24 cellular contexts compared by ENCODE assay signal in genomic region chr13:114059428-114059827, GRCh38.
DNase-seq lines count a peak whose midpoint lies in the region; ATAC-seq and TF ChIP-seq lines count a peak whose summit lies in the region.
"Had no signal": no experiment of that assay in that cellular context is flagged by ENCODE, and none has a peak within 500 bp of the region (broad histone marks: within the 10 kb centered on the region; RNA-seq: fewer than 3 reads in every experiment).

No MANE protein-coding gene starts in this region.

- H3K9ac ChIP-seq in mesenchymal stem cell (ENCODE audit: low read length): no peak overlapping the region
- H3K9ac ChIP-seq: parathyroid adenoma had no signal

- H3K9me3 Mint-ChIP-seq in stimulated activated naive CD8-positive, alpha-beta T cell treated with anti-CD3 and anti-CD28 coated beads, Interleukin-15, Interleukin-2, amounts not matched to agents 100 ng/mL and 50 ng/mL, for 24 hours: no peaks in the 10 kb centered on the region
- H3K9me3 Mint-ChIP-seq in stimulated activated naive CD8-positive, alpha-beta T cell treated with anti-CD3 and anti-CD28 coated beads, Interleukin-15, amount 100 ng/mL, for 72 hours: no peaks in the 10 kb centered on the region
- no peaks in the 10 kb centered on the region for H3K9me3 Mint-ChIP-seq in activated naive CD8-positive, alpha-beta T cell (ENCODE audit: low read depth)
- H3K9me3 Mint-ChIP-seq in stimulated activated naive B cell treated with anti-CD40 and anti-IgM and Interleukin-4, amounts not matched to agents 10 μg/mL and 1 μg/mL and 100 μg/mL, for 72 hours: no peaks in the 10 kb centered on the region
- H3K9me3 Mint-ChIP-seq: WTC11 had no signal

- H3K27me3 Mint-ChIP-seq in stimulated activated naive CD8-positive, alpha-beta T cell treated with anti-CD3 and anti-CD28 coated beads, Interleukin-15, Interleukin-2, amounts not matched to agents 100 ng/mL and 50 ng/mL, for 24 hours: no peaks in the 10 kb centered on the region
- no peaks in the 10 kb centered on the region for H3K27me3 Mint-ChIP-seq in stimulated activated naive CD8-positive, alpha-beta T cell treated with anti-CD3 and anti-CD28 coated beads, Interleukin-15, amount 100 ng/mL, for 72 hours
- no peaks in the 10 kb centered on the region for H3K27me3 Mint-ChIP-seq in activated naive CD8-positive, alpha-beta T cell
- H3K27me3 Mint-ChIP-seq in stimulated activated naive B cell treated with anti-CD40 and anti-IgM and Interleukin-4, amounts not matched to agents 10 μg/mL and 1 μg/mL and 100 μg/mL, for 72 hours: no peaks in the 10 kb centered on the region

- H3K36me3 Mint-ChIP-seq in stimulated activated naive CD8-positive, alpha-beta T cell treated with anti-CD3 and anti-CD28 coated beads, Interleukin-15, Interleukin-2, amounts not matched to agents 100 ng/mL and 50 ng/mL, for 24 hours (ENCODE audit: low read depth): peaks cover 15% of the 10 kb centered on the region
- H3K36me3 Mint-ChIP-seq in activated naive CD8-positive, alpha-beta T cell: no peaks in the 10 kb centered on the region
- peaks cover 15 to 30% of the 10 kb centered on the region in 2 donors for H3K36me3 Mint-ChIP-seq in stimulated activated naive B cell treated with anti-CD40 and anti-IgM and Interleukin-4, amounts not matched to agents 10 μg/mL and 1 μg/mL and 100 μg/mL, for 72 hours
- H3K36me3 Mint-ChIP-seq: WTC11 had no signal

- H4K8ac ChIP-seq in mesenchymal stem cell (ENCODE audit: low read length): no peak overlapping the region

- H3K4me2 ChIP-seq in mesenchymal stem cell (ENCODE audit: low read length, poor library complexity, severe bottlenecking): no peak overlapping the region
- H3K4me2 ChIP-seq: hepatocyte had no signal

- peak overlapping the region in 1 of 2 experiments; percentile 66 for H3K14ac ChIP-seq in mesenchymal stem cell (ENCODE audit: low read length in 2 of 2)

- H3K27me3 ChIP-seq in mesenchymal stem cell (ENCODE audit: control insufficient read depth in 1 of 2, insufficient read depth in 1 of 2, low read length in 2 of 2) (no peaks in the 10 kb centered on the region), vagina (no peaks in the 10 kb centered on the region), testis (no peaks in the 10 kb centered on the region)
- H3K27me3 ChIP-seq: hepatocyte, Peyer's patch, upper lobe of left lung had no signal

- H2BK5ac ChIP-seq in mesenchymal stem cell (ENCODE audit: low read depth, low read length, poor library complexity, severe bottlenecking): no peak overlapping the region

- H2AFZ ChIP-seq in mesenchymal stem cell (ENCODE audit: low read depth, low read length): no peak overlapping the region
- H2AFZ ChIP-seq: hepatocyte, parathyroid adenoma had no signal

- no peaks in the 10 kb centered on the region for H3K9me3 ChIP-seq in mesenchymal stem cell (ENCODE audit: control insufficient read depth, low read length)
- H3K9me3 ChIP-seq in vagina: no peaks in the 10 kb centered on the region
- H3K9me3 ChIP-seq in testis: no peaks in the 10 kb centered on the region
- H3K9me3 ChIP-seq: lower lobe of right lung, Peyer's patch, upper lobe of left lung had no signal

- H2BK120ac ChIP-seq in mesenchymal stem cell (ENCODE audit: low read depth, low read length): no peak overlapping the region

- H3K27ac Mint-ChIP-seq in stimulated activated naive CD8-positive, alpha-beta T cell treated with anti-CD3 and anti-CD28 coated beads, Interleukin-15, Interleukin-2, amounts not matched to agents 100 ng/mL and 50 ng/mL, for 24 hours: peak overlapping the region; percentile 70
- peak overlapping the region in 1 of 2 donors; percentile 97 for H3K27ac Mint-ChIP-seq in stimulated activated naive CD8-positive, alpha-beta T cell treated with anti-CD3 and anti-CD28 coated beads, Interleukin-15, amount 100 ng/mL, for 72 hours
- H3K27ac Mint-ChIP-seq in activated naive CD8-positive, alpha-beta T cell: peak overlapping the region; percentile 85
- no peak overlapping the region for H3K27ac Mint-ChIP-seq in stimulated activated naive B cell treated with anti-CD40 and anti-IgM and Interleukin-4, amounts not matched to agents 10 μg/mL and 1 μg/mL and 100 μg/mL, for 72 hours

- peak overlapping the region in 1 of 2 experiments; percentile 7 for H3K4ac ChIP-seq in mesenchymal stem cell (ENCODE audit: low read depth in 1 of 2, low read length in 2 of 2)

- ATAC-seq in stimulated activated naive CD8-positive, alpha-beta T cell treated with anti-CD3 and anti-CD28 coated beads, Interleukin-15, amount 100 ng/mL, for 72 hours: no peak
- ATAC-seq in stimulated activated naive B cell treated with anti-CD40 and anti-IgM and Interleukin-4, amounts not matched to agents 10 μg/mL and 1 μg/mL and 100 μg/mL, for 72 hours (replicated peaks): no peak
- ATAC-seq: lower lobe of right lung; stimulated activated naive CD8-positive, alpha-beta T cell treated with anti-CD3 and anti-CD28 coated beads, Interleukin-15, Interleukin-2, amounts not matched to agents 100 U/mL and 50 U/mL, for 24 hours; WTC11 had no signal

- peak overlapping the region in 1 of 2 experiments; percentile 38 for H3K18ac ChIP-seq in mesenchymal stem cell (ENCODE audit: low read depth in 1 of 2, low read length in 2 of 2)

- intact Hi-C loops in vagina (cut with DNase I) (no loop called here), testis (cut with DNase I; ENCODE audit: low total_unique reads) (no loop called here)

- no peak overlapping the region for H4K91ac ChIP-seq in mesenchymal stem cell (ENCODE audit: low read length)

- H3K27ac ChIP-seq in mesenchymal stem cell (ENCODE audit: low read length, poor library complexity, severe bottlenecking) (no peak overlapping the region), vagina (peak overlapping the region; percentile 59), testis (no peak overlapping the region)
- H3K27ac ChIP-seq: epithelial cell of prostate, hepatocyte, lower lobe of right lung, parathyroid adenoma had no signal

- TF ChIP-seq CTCF in vagina (IDR thresholded peaks at IDR 0.05): no peak
- no peak for TF ChIP-seq CTCF in testis (IDR thresholded peaks at IDR 0.05)

- H3K4me3 ChIP-seq in mesenchymal stem cell (ENCODE audit: insufficient read depth in 1 of 2, low read depth in 1 of 2, low read length in 2 of 2): no peak overlapping the region
- H3K4me3 ChIP-seq in vagina: no peak overlapping the region
- no peak overlapping the region for H3K4me3 ChIP-seq in testis
- H3K4me3 ChIP-seq: hepatocyte, lower lobe of right lung, Peyer's patch, upper lobe of left lung had no signal

- TF ChIP-seq POLR2A in vagina (IDR thresholded peaks at IDR 0.05) (no peak), testis (IDR thresholded peaks at IDR 0.05) (no peak)

- no peak overlapping the region for H2BK12ac ChIP-seq in mesenchymal stem cell (ENCODE audit: low read length in 2 of 2)

- H3K79me1 ChIP-seq in mesenchymal stem cell (replicated peaks; ENCODE audit: low read length, poor library complexity, severe bottlenecking): peaks cover 3% of the 10 kb centered on the region

- peak overlapping the region; percentile 80 for H2AK5ac ChIP-seq in mesenchymal stem cell (ENCODE audit: low read length, severe bottlenecking)

- peaks cover 45 to 70% of the 10 kb centered on the region in 2 experiments for H3K36me3 ChIP-seq in mesenchymal stem cell (ENCODE audit: control insufficient read depth in 1 of 2, insufficient read depth in 2 of 2, low read depth in 1 of 2, low read length in 2 of 2)
- H3K36me3 ChIP-seq in vagina: no peaks in the 10 kb centered on the region
- no peaks in the 10 kb centered on the region for H3K36me3 ChIP-seq in testis (ENCODE audit: low read depth, missing control alignments)

- H3K23ac ChIP-seq in mesenchymal stem cell (ENCODE audit: low read length in 2 of 2): no peak overlapping the region

- 98% methylated on average over 16 of the region's 16 CpGs for WGBS in mesenchymal stem cell
- WGBS in testis, 2 donors: 93 to 98% methylated on average over 13 to 16 of the region's 16 CpGs

- H2BK15ac ChIP-seq in mesenchymal stem cell (ENCODE audit: low read depth, poor library complexity, severe bottlenecking): no peak overlapping the region

- no peak for DNase-seq in stimulated activated naive CD8-positive, alpha-beta T cell treated with anti-CD3 and anti-CD28 coated beads, Interleukin-15, amount 100 ng/mL, for 72 hours
- DNase-seq in mesenchymal stem cell (no peak), vagina (ENCODE audit: extremely low spot score in 2 of 2) (no peak), testis (no peak)
- DNase-seq in stimulated activated naive B cell treated with anti-CD40 and anti-IgM and Interleukin-4, amounts not matched to agents 10 μg/mL and 1 μg/mL and 100 μg/mL, for 72 hours: no peak
- no peak for DNase-seq in stimulated activated CD4-positive, alpha-beta T cell treated with anti-CD3 and anti-CD28 coated beads, Interleukin-4, amount 100 ng/mL, for 1 hour
- DNase-seq: amygdala; COR-L47; DND-41; foreskin fibroblast; Karpas-422; lower lobe of right lung; NCI-H1092; NCI-H2029; NCI-H345; Peyer's patch; stimulated activated naive CD8-positive, alpha-beta T cell treated with anti-CD3 and anti-CD28 coated beads, Interleukin-15, Interleukin-2, amounts not matched to agents 100 U/mL and 50 U/mL, for 24 hours had no signal

- H3K4me1 Mint-ChIP-seq in stimulated activated naive CD8-positive, alpha-beta T cell treated with anti-CD3 and anti-CD28 coated beads, Interleukin-15, Interleukin-2, amounts not matched to agents 100 ng/mL and 50 ng/mL, for 24 hours (ENCODE audit: low read depth): peaks cover 77% of the 10 kb centered on the region
- peaks cover 88% of the 10 kb centered on the region for H3K4me1 Mint-ChIP-seq in stimulated activated naive CD8-positive, alpha-beta T cell treated with anti-CD3 and anti-CD28 coated beads, Interleukin-15, amount 100 ng/mL, for 72 hours
- H3K4me1 Mint-ChIP-seq in activated naive CD8-positive, alpha-beta T cell (ENCODE audit: low read depth): peaks cover 50% of the 10 kb centered on the region
- peaks cover 50 to 62% of the 10 kb centered on the region in 2 donors for H3K4me1 Mint-ChIP-seq in stimulated activated naive B cell treated with anti-CD40 and anti-IgM and Interleukin-4, amounts not matched to agents 10 μg/mL and 1 μg/mL and 100 μg/mL, for 72 hours

- peaks cover 75% of the 10 kb centered on the region for H3K4me1 ChIP-seq in mesenchymal stem cell (ENCODE audit: control insufficient read depth, insufficient read depth, low read depth, low read length)
- peaks cover 90% of the 10 kb centered on the region for H3K4me1 ChIP-seq in vagina
- peaks cover 10% of the 10 kb centered on the region for H3K4me1 ChIP-seq in testis
- H3K4me1 ChIP-seq: parathyroid adenoma had no signal

- H3K4me3 Mint-ChIP-seq in stimulated activated naive CD8-positive, alpha-beta T cell treated with anti-CD3 and anti-CD28 coated beads, Interleukin-15, Interleukin-2, amounts not matched to agents 100 ng/mL and 50 ng/mL, for 24 hours: no peak overlapping the region
- no peak overlapping the region for H3K4me3 Mint-ChIP-seq in stimulated activated naive CD8-positive, alpha-beta T cell treated with anti-CD3 and anti-CD28 coated beads, Interleukin-15, amount 100 ng/mL, for 72 hours
- no peak overlapping the region for H3K4me3 Mint-ChIP-seq in activated naive CD8-positive, alpha-beta T cell
- H3K4me3 Mint-ChIP-seq in stimulated activated naive B cell treated with anti-CD40 and anti-IgM and Interleukin-4, amounts not matched to agents 10 μg/mL and 1 μg/mL and 100 μg/mL, for 72 hours: no peak overlapping the region
- H3K4me3 Mint-ChIP-seq: WTC11 had no signal
